Comparison of ENCODE assay signal across 16 cellular contexts in genomic region chr10:36555036-36555435, GRCh38.
DNase-seq lines count a peak whose midpoint lies in the region; ATAC-seq, FAIRE-seq and TF ChIP-seq lines count a peak whose summit lies in the region.
"Had no signal": no experiment of that assay in that cellular context is flagged by ENCODE, and none has a peak within 500 bp of the region (broad histone marks: within the 10 kb centered on the region; RNA-seq: fewer than 3 reads in every experiment).

No MANE protein-coding gene starts in this region.

- no peak overlapping the region for H3K4me3 Mint-ChIP-seq in activated T-cell treated with anti-CD3 and anti-CD28 coated beads, Interleukin-2, amount 50 U/mL, for 4 hours

- H3K36me3 Mint-ChIP-seq in activated T-cell treated with anti-CD3 and anti-CD28 coated beads, Interleukin-2, amount 50 U/mL, for 4 hours (ENCODE audit: insufficient read depth) = no peaks in the 10 kb centered on the region

- no peak for TF ChIP-seq POLR2A in GM18505 (IDR thresholded peaks at IDR 0.05; ENCODE audit: borderline replicate concordance, extremely low read depth, insufficient read depth, insufficient read length)

- H3K9me3 Mint-ChIP-seq in activated T-cell treated with anti-CD3 and anti-CD28 coated beads, Interleukin-2, amount 50 U/mL, for 4 hours = peaks cover 4% of the 10 kb centered on the region

- H3K27ac ChIP-seq in SJCRH30 = peak overlapping the region; percentile 50

- H3K27me3 ChIP-seq in SJCRH30 = no peaks in the 10 kb centered on the region

- H3K9me3 ChIP-seq in SJCRH30 (replicated peaks) = no peaks in the 10 kb centered on the region

- no peak for ATAC-seq in activated T-cell treated with anti-CD3 and anti-CD28 coated beads, Interleukin-2, amount 50 U/mL, for 4 hours
- ATAC-seq in GM21367 (IDR thresholded peaks at IDR 0.05; ENCODE audit: unreplicated experiment) = no peak
- ATAC-seq in GM18505 (IDR thresholded peaks at IDR 0.05; ENCODE audit: unreplicated experiment) = no peak

- no peaks in the 10 kb centered on the region for H3K36me3 ChIP-seq in SJCRH30

- peaks cover 14% of the 10 kb centered on the region for H3K4me1 ChIP-seq in SJCRH30

- H3K4me1 Mint-ChIP-seq in activated T-cell treated with anti-CD3 and anti-CD28 coated beads, Interleukin-2, amount 50 U/mL, for 4 hours (ENCODE audit: low read depth) = no peaks in the 10 kb centered on the region

- FAIRE-seq in frontal cortex (lab: Jason Lieb, UNC) = peak; percentile 21
- FAIRE-seq: GM18507, HTR-8/SVneo had no signal

- peak; percentile 45 for DNase-seq in Ammon's horn (ENCODE audit: low spot score)
- peak; percentile 26 to 55 for DNase-seq in SJCRH30
- peak; percentile 6 to 14 for DNase-seq in frontal cortex (ENCODE audit: low spot score in 2 of 2)
- peak; percentile 85 for DNase-seq in pons (ENCODE audit: low spot score)
- no peak for DNase-seq in activated T-cell treated with anti-CD3 and anti-CD28 coated beads, Interleukin-2, amount 50 U/mL, for 4 hours
- DNase-seq in stimulated activated CD4-positive, alpha-beta T cell treated with anti-CD3 and anti-CD28 coated beads, Interleukin-2, amount 100 ng/mL, for 24 hours = no peak
- DNase-seq: 8988T, DMS53, NCI-H146, NCI-H2081 treated with DMSO at 0.1 percent for 48 hours, NCI-H345, NCI-H69 had no signal

- H3K4me3 ChIP-seq in SJCRH30 = no peak overlapping the region

- H3K27me3 Mint-ChIP-seq in activated T-cell treated with anti-CD3 and anti-CD28 coated beads, Interleukin-2, amount 50 U/mL, for 4 hours (ENCODE audit: low read depth) = no peaks in the 10 kb centered on the region

Comparison
In these comparisons a context has a peak if more than half of its experiments do, and no peak if none do; other contexts are left out.
1. DNase-seq: peak in Ammon's horn (single experiment), SJCRH30 (2 of 2), frontal cortex (2 of 2) and pons (single experiment); none in activated T-cell treated with anti-CD3 and anti-CD28 coated beads, Interleukin-2, amount 50 U/mL, for 4 hours (single experiment) and stimulated activated CD4-positive, alpha-beta T cell treated with anti-CD3 and anti-CD28 coated beads, Interleukin-2, amount 100 ng/mL, for 24 hours (0 of 2).